In genomic region chr20:52975024-52975732, GRCh38 we compare ENCODE assay signal across 12 cellular contexts. TPM values are rescaled to one million over a fixed set of nuclear protein-coding genes. Genes with fewer than 3 reads are reported as not detected.
A peak's percentile ranks its signal among the peaks of the same experiment; 100 is the strongest.
DNase-seq lines count a peak whose midpoint lies in the region; ATAC-seq and TF ChIP-seq lines count a peak whose summit lies in the region.
"Had no signal": no experiment of that assay in that cellular context is flagged by ENCODE, and none has a peak within 500 bp of the region (broad histone marks: within the 10 kb centered on the region; RNA-seq: fewer than 3 reads in every experiment).

No MANE protein-coding gene starts in this region.

- H3K9me3 ChIP-seq in PC-3 (ENCODE audit: low read length) (no peaks in the 10 kb centered on the region), skeletal muscle tissue (ENCODE audit: control insufficient read depth in 3 of 3, low read length in 3 of 3) (no peaks in the 10 kb centered on the region), H9 (ENCODE audit: control insufficient read depth, low read depth, low read length) (no peaks in the 10 kb centered on the region)
- no peaks in the 10 kb centered on the region for H3K9me3 ChIP-seq in effector memory CD4-positive, alpha-beta T cell (ENCODE audit: control insufficient read depth, low read length)

- H2BK20ac ChIP-seq in H9 (ENCODE audit: low read depth, low read length, poor library complexity, severe bottlenecking) = no peak overlapping the region

- no peak overlapping the region for H3K14ac ChIP-seq in H9 (ENCODE audit: insufficient read depth, low read length)

- WGBS in H9 (ENCODE audit: extremely low coverage, insufficient read length, low lambda C conversion rate) = no CpG with 5 or more reads among the region's 11 CpGs

- BruUV-seq in PC-3 (replicated peaks; lab: Mats Ljungman, UMichigan) = no TSS peak

- H3K27me3 Mint-ChIP-seq in H9 (ENCODE audit: low read depth) (peaks cover 60% of the 10 kb centered on the region), immature natural killer cell (ENCODE audit: low read depth in 3 of 3) (peaks cover 8 to 27% (median 16%) of the 10 kb centered on the region in 3 donors)

- intact Hi-C loops in PC-3 (cut with micrococcal nuclease) = no loop called here

- CTCF ChIA-PET in PC-3 (lab: Charles Lee) = no interaction called here

- no peak overlapping the region for H4K8ac ChIP-seq in H9 (replicated peaks; ENCODE audit: insufficient read length, low read depth, low read length)

- H2BK120ac ChIP-seq in H9 (ENCODE audit: low read depth, low read length, poor library complexity, severe bottlenecking) = no peak overlapping the region

- H4K91ac ChIP-seq in H9 (ENCODE audit: insufficient read length, low read depth, low read length) = no peak overlapping the region

- H3K4me1 ChIP-seq in PC-3 (ENCODE audit: insufficient read depth, low read length) = no peaks in the 10 kb centered on the region
- peaks cover 6% of the 10 kb centered on the region for H3K4me1 ChIP-seq in effector memory CD4-positive, alpha-beta T cell (ENCODE audit: control insufficient read depth, insufficient read depth, low read length, poor library complexity, severe bottlenecking)
- H3K4me1 ChIP-seq in skeletal muscle tissue (ENCODE audit: control insufficient read depth in 3 of 3, insufficient read depth in 3 of 3, low read length in 3 of 3) = no peaks in the 10 kb centered on the region
- H3K4me1 ChIP-seq in H9 (ENCODE audit: insufficient read depth, low read length) = no peaks in the 10 kb centered on the region

- H3K4me2 ChIP-seq in PC-3 (ENCODE audit: low read length) (no peak overlapping the region), H9 (ENCODE audit: insufficient read depth, insufficient read length, low read length) (no peak overlapping the region)

- POLR2A ChIA-PET in PC-3 (lab: Charles Lee; ENCODE audit: unreplicated experiment) = interaction anchor here (0.8 kb wide), 1 partner anchor 853 kb away, joined by 6 read pairs; no protein-coding TSS in a partner anchor

- DNase-seq in GM12865 (ENCODE audit: low read depth) = peak; percentile 24
- DNase-seq in PC-3 = peak; percentile 38
- DNase-seq in effector memory CD4-positive, alpha-beta T cell = peak in 1 of 3 donors; percentile 4
- DNase-seq in H9 = no peak
- DNase-seq in Ammon's horn (ENCODE audit: low spot score) = no peak
- no peak for DNase-seq in DMS114 treated with DMSO at 0.1 percent for 48 hours (lab: John Stamatoyannopoulos, UW; ENCODE audit: unreplicated experiment)
- DNase-seq in immature natural killer cell = no peak
- DNase-seq: HFFc6; naive thymus-derived CD8-positive, alpha-beta T cell; T1000 had no signal

- H4K20me1 ChIP-seq in PC-3 (ENCODE audit: low read length) (no peaks in the 10 kb centered on the region), H9 (ENCODE audit: control insufficient read depth, insufficient read depth, insufficient read length) (no peaks in the 10 kb centered on the region)

- no peak for TF ChIP-seq CTCF in GM12865 (IDR thresholded peaks at IDR 0.05; ENCODE audit: insufficient read depth, low read depth, low read length, missing control alignments)
- TF ChIP-seq CTCF in PC-3 (conservative IDR thresholded peaks at IDR 0.05; ENCODE audit: low read depth, low read length) = no peak
- no peak for TF ChIP-seq CTCF in H9 (conservative IDR thresholded peaks at IDR 0.05)

- H2BK12ac ChIP-seq in H9 (ENCODE audit: insufficient read length, low read depth, low read length) = no peak overlapping the region

- H3K23me2 ChIP-seq in H9 (ENCODE audit: insufficient read length, low read depth, low read length, poor library complexity, severe bottlenecking) = peaks cover 15% of the 10 kb centered on the region

- H3K9me3 Mint-ChIP-seq in H9 (no peaks in the 10 kb centered on the region), immature natural killer cell (peaks cover 0 to 2% (median 0%) of the 10 kb centered on the region in 6 donors)
- H3K9me3 Mint-ChIP-seq: dendritic cell treated with granulocyte-macrophage colony-stimulating factor and Interleukin-4, amounts not matched to agents 40 ng/mL and 50 ng/mL, for 4 days; naive thymus-derived CD8-positive, alpha-beta T cell had no signal

- no peak overlapping the region for H2AK5ac ChIP-seq in H9 (ENCODE audit: insufficient read length, low read length)

- no peak overlapping the region for H3K56ac ChIP-seq in H9 (ENCODE audit: insufficient read length, low read depth, low read length)

- peak; percentile 18; the same call in 1 of the 2 replicates for ATAC-seq in PC-3
- ATAC-seq: naive thymus-derived CD8-positive, alpha-beta T cell had no signal

- H3F3A ChIP-seq in PC-3 (ENCODE audit: low read length, unreplicated experiment) = no peaks in the 10 kb centered on the region

- H3K4me3 ChIP-seq in GM12865 (ENCODE audit: low read depth, low read length) (no peak overlapping the region), PC-3 (ENCODE audit: low read length) (no peak overlapping the region), skeletal muscle tissue (ENCODE audit: low read length in 3 of 3) (peak overlapping the region in 2 of 3 donors; percentile 25 to 79)
- H3K4me3 ChIP-seq in effector memory CD4-positive, alpha-beta T cell (ENCODE audit: insufficient read depth, low read depth, low read length, poor library complexity, severe bottlenecking) = peak overlapping the region; percentile 45

- no peaks in the 10 kb centered on the region for H3K79me1 ChIP-seq in H9 (ENCODE audit: insufficient read depth, low read depth, low read length, poor library complexity, severe bottlenecking)

- H3K4me3 Mint-ChIP-seq in H9 = no peak overlapping the region
- no peak overlapping the region for H3K4me3 Mint-ChIP-seq in immature natural killer cell
- H3K4me3 Mint-ChIP-seq: dendritic cell treated with granulocyte-macrophage colony-stimulating factor and Interleukin-4, amounts not matched to agents 40 ng/mL and 50 ng/mL, for 4 days; HFFc6 had no signal

- H3K27me3 ChIP-seq in PC-3 (ENCODE audit: low read length) (peaks cover 71% of the 10 kb centered on the region), skeletal muscle tissue (ENCODE audit: control insufficient read depth in 3 of 3, insufficient read depth in 3 of 3, low read length in 3 of 3) (peaks cover 0 to 6% (median 5%) of the 10 kb centered on the region in 3 donors), H9 (ENCODE audit: insufficient read depth, low read length) (peaks cover 3% of the 10 kb centered on the region; the same call in 1 of the 2 replicates)
- no peaks in the 10 kb centered on the region for H3K27me3 ChIP-seq in effector memory CD4-positive, alpha-beta T cell (replicated peaks; ENCODE audit: control insufficient read depth, insufficient read depth, low read length, poor library complexity, severe bottlenecking)

- no peak overlapping the region for H3K27ac Mint-ChIP-seq in H9
- no peak overlapping the region for H3K27ac Mint-ChIP-seq in immature natural killer cell
- H3K27ac Mint-ChIP-seq: dendritic cell treated with granulocyte-macrophage colony-stimulating factor and Interleukin-4, amounts not matched to agents 40 ng/mL and 50 ng/mL, for 4 days; HFFc6 had no signal

- no peak overlapping the region for H3K18ac ChIP-seq in H9 (ENCODE audit: insufficient read length, low read depth, low read length)

- H3T11ph ChIP-seq in H9 (ENCODE audit: low read length) = no peak overlapping the region

- no peak overlapping the region for H2BK15ac ChIP-seq in H9 (ENCODE audit: low read depth, low read length)

- H3K36me3 Mint-ChIP-seq in H9 (ENCODE audit: insufficient read depth in 1 of 3, low read depth in 3 of 3) (no peaks in the 10 kb centered on the region; a peak in 1 of 7 replicates), immature natural killer cell (peaks cover 0 to 3% (median 0%) of the 10 kb centered on the region in 3 donors)
- H3K36me3 Mint-ChIP-seq: naive thymus-derived CD8-positive, alpha-beta T cell had no signal

- H3K27ac ChIP-seq in PC-3 (ENCODE audit: low read length) (no peak overlapping the region), skeletal muscle tissue (ENCODE audit: low read depth, low read length) (peak overlapping the region; percentile 64), H9 (ENCODE audit: insufficient read length, low read depth, low read length) (no peak overlapping the region)
- H3K27ac ChIP-seq in effector memory CD4-positive, alpha-beta T cell (ENCODE audit: insufficient read depth, low read length, poor library complexity, severe bottlenecking) = peak overlapping the region; percentile 87

- H3K4me1 Mint-ChIP-seq in H9 (peaks cover 6 to 15% of the 10 kb centered on the region in 2 experiments), immature natural killer cell (no peaks in the 10 kb centered on the region)

- no peak overlapping the region for H2BK5ac ChIP-seq in H9 (ENCODE audit: insufficient read length, low read length)

- H4K5ac ChIP-seq in H9 (ENCODE audit: insufficient read length, low read depth, low read length) = no peak overlapping the region

- H2AFZ ChIP-seq in PC-3 (ENCODE audit: low read length) = no peak overlapping the region
- no peak overlapping the region for H2AFZ ChIP-seq in H9 (ENCODE audit: low read length)

- no peak overlapping the region for H3K23ac ChIP-seq in H9 (ENCODE audit: insufficient read length, low read depth, low read length)

- no peaks in the 10 kb centered on the region for H3K79me2 ChIP-seq in PC-3 (ENCODE audit: low read length)
- H3K79me2 ChIP-seq in H9 (ENCODE audit: insufficient read depth, low read length) = no peaks in the 10 kb centered on the region

- no peak overlapping the region for H3K4ac ChIP-seq in H9 (ENCODE audit: low read depth, low read length)

- H3K9me2 ChIP-seq in PC-3 (replicated peaks; ENCODE audit: low read length) = no peaks in the 10 kb centered on the region

- H3K9ac ChIP-seq in PC-3 (ENCODE audit: low read length) = no peak overlapping the region
- peak overlapping the region in 1 of 3 donors; percentile 8 for H3K9ac ChIP-seq in skeletal muscle tissue (ENCODE audit: low read depth in 1 of 3, low read length in 3 of 3)
- no peak overlapping the region for H3K9ac ChIP-seq in H9 (ENCODE audit: extremely low read depth, insufficient read length, low read length)

- H3K36me3 ChIP-seq in PC-3 (ENCODE audit: low read depth, low read length) (no peaks in the 10 kb centered on the region), skeletal muscle tissue (ENCODE audit: control insufficient read depth in 3 of 3, insufficient read depth in 3 of 3, low read length in 3 of 3) (no peaks in the 10 kb centered on the region)
- no peaks in the 10 kb centered on the region for H3K36me3 ChIP-seq in effector memory CD4-positive, alpha-beta T cell (ENCODE audit: control insufficient read depth, insufficient read depth, low read length)

RNA-seq across cellular contexts. Expression of gene TSHZ2, which starts 3.0 kb away (rescaled TPM):
- not detected in 2 replicates for total RNA-seq in PC-3 (2014; rRNA removed)
- 9.9 TPM for total RNA-seq in skeletal muscle tissue
- 0.07 TPM in 1 of 2 replicates, not detected in the other for total RNA-seq in H9 (2021)
- not detected for polyA plus RNA-seq in immature natural killer cell
- total RNA-seq: HFFc6 had no signal

Comparison
In these comparisons a context has a peak if more than half of its experiments do, and no peak if none do; other contexts are left out.
1. DNase-seq: peak in GM12865 (single experiment) and PC-3 (single experiment); none in H9 (single experiment), Ammon's horn (single experiment), DMS114 treated with DMSO at 0.1 percent for 48 hours (single experiment) and immature natural killer cell (0 of 3).
2. H3K4me3 ChIP-seq: peak in effector memory CD4-positive, alpha-beta T cell (single experiment) and skeletal muscle tissue (2 of 3); none in GM12865 (single experiment) and PC-3 (single experiment).
3. H3K27ac ChIP-seq: peak in effector memory CD4-positive, alpha-beta T cell (single experiment) and skeletal muscle tissue (single experiment); none in PC-3 (single experiment) and H9 (single experiment).
4. RNA of gene TSHZ2, which starts 3.0 kb away (total RNA-seq): 9.9 TPM in skeletal muscle tissue (single experiment); 0.07 TPM in H9 and not detected in PC-3; every median in the first group is over 10 times any median in the second.